12 cellular contexts compared by ENCODE assay signal in the genomic region with DNA sequence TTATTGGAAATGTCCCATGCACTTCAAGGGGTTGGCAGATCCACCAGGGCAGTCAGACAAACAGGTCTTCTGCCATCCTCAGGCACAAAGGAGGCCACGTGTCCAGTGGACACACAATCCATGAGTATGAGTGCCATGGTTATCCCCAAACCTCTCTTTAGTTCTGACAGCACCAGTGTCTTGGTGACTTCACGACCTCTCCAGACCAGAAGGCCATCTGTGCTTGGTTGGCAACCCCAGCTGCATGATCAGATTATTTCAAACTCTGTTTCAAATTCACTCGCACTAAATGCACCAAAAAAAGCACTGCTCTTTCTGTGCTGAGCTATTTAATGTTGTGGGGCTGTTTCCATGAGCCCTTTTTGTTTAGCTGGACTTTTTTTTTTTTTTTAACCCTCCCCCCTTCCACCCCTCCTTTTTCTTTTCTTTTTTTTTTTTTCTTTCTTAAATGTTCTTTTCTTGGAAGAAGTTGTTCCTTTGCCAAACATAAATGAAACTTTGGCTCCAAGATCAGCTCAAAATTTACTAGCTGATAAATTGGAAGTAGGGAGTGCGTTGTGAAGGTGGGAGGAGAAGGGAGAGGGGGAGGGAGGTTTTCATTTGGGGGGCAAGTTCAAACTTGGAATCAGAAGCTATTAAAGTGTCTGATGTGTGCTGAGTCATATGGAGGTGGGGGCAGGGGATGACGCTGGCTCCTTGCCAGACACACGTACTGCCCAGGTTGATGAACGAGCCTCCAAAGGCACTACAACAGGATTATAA.
DNase-seq lines count a peak whose midpoint lies in the region; ATAC-seq and TF ChIP-seq lines count a peak whose summit lies in the region.
"Had no signal": no experiment of that assay in that cellular context is flagged by ENCODE, and none has a peak within 500 bp of the region (broad histone marks: within the 10 kb centered on the region; RNA-seq: fewer than 3 reads in every experiment).

No MANE protein-coding gene starts in this region.

- H3K4me1 ChIP-seq in esophagus muscularis mucosa (peaks cover 17 to 41% (median 30%) of the 10 kb centered on the region in 4 donors), psoas muscle (peaks cover 12% of the 10 kb centered on the region), H9 (ENCODE audit: insufficient read depth, low read length) (peaks cover 4% of the 10 kb centered on the region; the same call in 1 of the 2 replicates)
- H3K4me1 ChIP-seq: right lobe of liver had no signal

- H4K5ac ChIP-seq in H9 (ENCODE audit: insufficient read length, low read depth, low read length): no peak overlapping the region

- DNase-seq in ELR (ENCODE audit: low read depth): peak; percentile 34
- DNase-seq in NCI-H510A treated with DMSO at 0.1 percent for 48 hours (lab: John Stamatoyannopoulos, UW): peak; percentile 62
- DNase-seq in esophagus muscularis mucosa (ENCODE audit: extremely low spot score): peak; percentile 90
- DNase-seq in psoas muscle: peak in 1 of 2 donors; percentile 55
- no peak for DNase-seq in natural killer cell treated with Interleukin-12 subunit alpha and Interleukin-12 subunit beta and Interleukin-15 and Interleukin-18, amount 100 ng/mL, for 72 hours (ENCODE audit: low spot score)
- no peak for DNase-seq in H9
- DNase-seq in NCI-H187 (lab: John Stamatoyannopoulos, UW): no peak
- DNase-seq: NK-92 treated with Interleukin-12 subunit alpha and Interleukin-12 subunit beta, amount 100 ng/mL, for 24 hours; right lobe of liver; T1000 had no signal

- intact Hi-C loops in esophagus muscularis mucosa (cut with DNase I) (no loop called here), psoas muscle (cut with DNase I) (no loop called here)

- no peak overlapping the region for H3K23ac ChIP-seq in H9 (ENCODE audit: insufficient read length, low read depth, low read length)

- peak overlapping the region; percentile 64 to 83 (median 72) for H3K27ac ChIP-seq in esophagus muscularis mucosa (replicated peaks in 1 of 4)
- no peak overlapping the region for H3K27ac ChIP-seq in psoas muscle
- no peak overlapping the region for H3K27ac ChIP-seq in H9 (ENCODE audit: insufficient read length, low read depth, low read length)
- H3K27ac ChIP-seq: right lobe of liver had no signal

- no peak overlapping the region for H2AFZ ChIP-seq in H9 (ENCODE audit: low read length)

- ATAC-seq in psoas muscle (peak; percentile 13 to 49 (median 41)), GM19351 (IDR thresholded peaks at IDR 0.05; ENCODE audit: unreplicated experiment) (no peak)
- ATAC-seq in natural killer cell treated with Interleukin-12 subunit alpha and Interleukin-12 subunit beta and Interleukin-15 and Interleukin-18, amount 100 ng/mL, for 72 hours: no peak
- ATAC-seq: HCT116, right lobe of liver had no signal

- H3K4me3 ChIP-seq in esophagus muscularis mucosa: no peak overlapping the region
- H3K4me3 ChIP-seq in psoas muscle: no peak overlapping the region
- H3K4me3 ChIP-seq: right lobe of liver had no signal

- H4K20me1 ChIP-seq in H9 (ENCODE audit: control insufficient read depth, insufficient read depth, insufficient read length): no peaks in the 10 kb centered on the region

- H3K79me2 ChIP-seq in H9 (ENCODE audit: insufficient read depth, low read length): no peaks in the 10 kb centered on the region

- no peak for TF ChIP-seq POLR2A in esophagus muscularis mucosa (IDR thresholded peaks at IDR 0.05; ENCODE audit: low read depth)

- no peak overlapping the region for H3T11ph ChIP-seq in H9 (ENCODE audit: low read length)

- H3K4me3 Mint-ChIP-seq in natural killer cell treated with Interleukin-12 subunit alpha and Interleukin-12 subunit beta and Interleukin-15 and Interleukin-18, amount 100 ng/mL, for 72 hours: no peak overlapping the region
- H3K4me3 Mint-ChIP-seq in H9: no peak overlapping the region

- H2BK15ac ChIP-seq in H9 (ENCODE audit: low read depth, low read length): no peak overlapping the region

- H3K79me1 ChIP-seq in H9 (ENCODE audit: insufficient read depth, low read depth, low read length, poor library complexity, severe bottlenecking): no peaks in the 10 kb centered on the region

- TF ChIP-seq EP300 in esophagus muscularis mucosa (IDR thresholded peaks at IDR 0.05): no peak

- H3K18ac ChIP-seq in H9 (ENCODE audit: insufficient read length, low read depth, low read length): no peak overlapping the region

- TF ChIP-seq CTCF in esophagus muscularis mucosa (IDR thresholded peaks at IDR 0.05): no peak
- TF ChIP-seq CTCF in psoas muscle (IDR thresholded peaks at IDR 0.05): no peak
- TF ChIP-seq CTCF in H9 (conservative IDR thresholded peaks at IDR 0.05): no peak

- H3K9ac ChIP-seq in H9 (ENCODE audit: extremely low read depth, insufficient read length, low read length): no peak overlapping the region

- peaks cover 9 to 20% of the 10 kb centered on the region in 2 donors for H3K27me3 Mint-ChIP-seq in natural killer cell treated with Interleukin-12 subunit alpha and Interleukin-12 subunit beta and Interleukin-15 and Interleukin-18, amount 100 ng/mL, for 72 hours
- H3K27me3 Mint-ChIP-seq in H9 (ENCODE audit: low read depth): no peaks in the 10 kb centered on the region; the same call in 1 of the 2 replicates

- H4K91ac ChIP-seq in H9 (ENCODE audit: insufficient read length, low read depth, low read length): no peak overlapping the region

- H3K23me2 ChIP-seq in H9 (ENCODE audit: insufficient read length, low read depth, low read length, poor library complexity, severe bottlenecking): no peaks in the 10 kb centered on the region

- 20% methylated on average over 7 of the region's 7 CpGs for WGBS in esophagus muscularis mucosa
- 16 to 44% (median 16%) methylated on average over 7 of the region's 7 CpGs for WGBS in psoas muscle, 3 donors
- WGBS in H9 (ENCODE audit: extremely low coverage, insufficient read length, low lambda C conversion rate): no CpG with 5 or more reads among the region's 7 CpGs

- H3K56ac ChIP-seq in H9 (ENCODE audit: insufficient read length, low read depth, low read length): no peak overlapping the region

- H3K4me1 Mint-ChIP-seq in natural killer cell treated with Interleukin-12 subunit alpha and Interleukin-12 subunit beta and Interleukin-15 and Interleukin-18, amount 100 ng/mL, for 72 hours (ENCODE audit: low read depth in 2 of 2): peaks cover 6 to 8% of the 10 kb centered on the region in 2 donors
- peaks cover 17 to 18% of the 10 kb centered on the region in 2 experiments for H3K4me1 Mint-ChIP-seq in H9

- no peak overlapping the region for H2AK5ac ChIP-seq in H9 (ENCODE audit: insufficient read length, low read length)

- no peak overlapping the region for H2BK20ac ChIP-seq in H9 (ENCODE audit: low read depth, low read length, poor library complexity, severe bottlenecking)

- H3K9me3 Mint-ChIP-seq in natural killer cell treated with Interleukin-12 subunit alpha and Interleukin-12 subunit beta and Interleukin-15 and Interleukin-18, amount 100 ng/mL, for 72 hours: no peaks in the 10 kb centered on the region
- H3K9me3 Mint-ChIP-seq in H9: no peaks in the 10 kb centered on the region

- H3K36me3 Mint-ChIP-seq in natural killer cell treated with Interleukin-12 subunit alpha and Interleukin-12 subunit beta and Interleukin-15 and Interleukin-18, amount 100 ng/mL, for 72 hours: no peaks in the 10 kb centered on the region
- H3K36me3 Mint-ChIP-seq in H9 (ENCODE audit: insufficient read depth in 1 of 3, low read depth in 3 of 3): no peaks in the 10 kb centered on the region; a peak in 2 of 7 replicates

- no peak overlapping the region for H4K8ac ChIP-seq in H9 (replicated peaks; ENCODE audit: insufficient read length, low read depth, low read length)

- H3K27me3 ChIP-seq in esophagus muscularis mucosa: no peaks in the 10 kb centered on the region
- no peaks in the 10 kb centered on the region for H3K27me3 ChIP-seq in psoas muscle (ENCODE audit: insufficient read depth in 3 of 3, low read length in 2 of 3)
- no peaks in the 10 kb centered on the region for H3K27me3 ChIP-seq in H9 (ENCODE audit: insufficient read depth, low read length)
- H3K27me3 ChIP-seq: right lobe of liver had no signal

- no peak overlapping the region for H2BK12ac ChIP-seq in H9 (ENCODE audit: insufficient read length, low read depth, low read length)

- H3K14ac ChIP-seq in H9 (ENCODE audit: insufficient read depth, low read length): no peak overlapping the region

- H2BK120ac ChIP-seq in H9 (ENCODE audit: low read depth, low read length, poor library complexity, severe bottlenecking): no peak overlapping the region

- H3K36me3 ChIP-seq in esophagus muscularis mucosa (no peaks in the 10 kb centered on the region), psoas muscle (ENCODE audit: insufficient read depth in 1 of 2, low read depth in 1 of 2) (no peaks in the 10 kb centered on the region)
- H3K36me3 ChIP-seq: right lobe of liver had no signal

- H3K4ac ChIP-seq in H9 (ENCODE audit: low read depth, low read length): no peak overlapping the region

- H2BK5ac ChIP-seq in H9 (ENCODE audit: insufficient read length, low read length): no peak overlapping the region

- H3K9me3 ChIP-seq in esophagus muscularis mucosa (no peaks in the 10 kb centered on the region), psoas muscle (no peaks in the 10 kb centered on the region), H9 (ENCODE audit: control insufficient read depth, low read depth, low read length) (no peaks in the 10 kb centered on the region)
- H3K9me3 ChIP-seq: right lobe of liver had no signal

- no peak overlapping the region for H3K4me2 ChIP-seq in H9 (ENCODE audit: insufficient read depth, insufficient read length, low read length)

- no peak overlapping the region for H3K27ac Mint-ChIP-seq in natural killer cell treated with Interleukin-12 subunit alpha and Interleukin-12 subunit beta and Interleukin-15 and Interleukin-18, amount 100 ng/mL, for 72 hours
- H3K27ac Mint-ChIP-seq in H9: no peak overlapping the region

Comparison
In these comparisons a context has a peak if more than half of its experiments do, and no peak if none do; other contexts are left out.
1. DNase-seq: peak in ELR (single experiment), NCI-H510A treated with DMSO at 0.1 percent for 48 hours (single experiment) and esophagus muscularis mucosa (single experiment); none in natural killer cell treated with Interleukin-12 subunit alpha and Interleukin-12 subunit beta and Interleukin-15 and Interleukin-18, amount 100 ng/mL, for 72 hours (single experiment), H9 (single experiment) and NCI-H187 (0 of 2).
2. H3K27ac ChIP-seq: peak in esophagus muscularis mucosa (4 of 4); none in psoas muscle (single experiment) and H9 (single experiment).
3. ATAC-seq: peak in psoas muscle (4 of 4); none in natural killer cell treated with Interleukin-12 subunit alpha and Interleukin-12 subunit beta and Interleukin-15 and Interleukin-18, amount 100 ng/mL, for 72 hours (0 of 2) and GM19351 (single experiment).